ENCODE assay signal across 10 cellular contexts in genomic region chr1:30777906-30778155, GRCh38. TPM values are rescaled to one million over a fixed set of nuclear protein-coding genes. Genes with fewer than 3 reads are reported as not detected.
DNase-seq lines count a peak whose midpoint lies in the region; ATAC-seq, FAIRE-seq and TF ChIP-seq lines count a peak whose summit lies in the region.
"Had no signal": no experiment of that assay in that cellular context is flagged by ENCODE, and none has a peak within 500 bp of the region (broad histone marks: within the 10 kb centered on the region; RNA-seq: fewer than 3 reads in every experiment).

No MANE protein-coding gene starts in this region.

- CTCF ChIA-PET in AG04450 (lab: Charles Lee) (interaction anchor here (1.5 to 11.0 kb wide), 9 partner anchors 10 to 142 kb away, joined by 4 to 516 read pairs (median 31); partner anchors contain the start of genes LAPTM5, MATN1 and SDC3), K562 (lab: Yijun Ruan, JAX; ENCODE audit: low intra/inter-chr PET ratio) (interaction anchor here (0.8 to 4.6 kb wide), 2 partner anchors 50 to 56 kb away, joined by 3 to 187 read pairs; partner anchors contain the start of gene MATN1)

- H2AFZ ChIP-seq in K562 (ENCODE audit: low read depth, low read length): peak overlapping the region; percentile 62

- intact Hi-C loops in K562 (cut with micrococcal nuclease): loop anchor here (1.0 to 10.0 kb wide), 5 partner anchors 9 to 1543 kb away; partner anchors contain the start of genes MECR and PTPRU

- no peaks in the 10 kb centered on the region for H4K20me1 ChIP-seq in K562 (replicated peaks; ENCODE audit: control insufficient read depth, insufficient read depth, low read length)

- H3K36me3 ChIP-seq in K562 (ENCODE audit: control insufficient read depth, insufficient read depth, low read length): no peaks in the 10 kb centered on the region

- TF ChIP-seq CTCF in AG04450 (IDR thresholded peaks at IDR 0.05; ENCODE audit: low read depth, low read length) (peak; percentile 40), K562 (IDR thresholded peaks at IDR 0.05 in 2 of 3, conservative IDR thresholded peaks at IDR 0.05 in 1 of 3; ENCODE audit: insufficient read depth in 2 of 3, low read depth in 1 of 3, low read length in 3 of 3) (peak; percentile 44 to 76 (median 57))

- no peak for FAIRE-seq in K562 (lab: Jason Lieb, UNC)

- H3K4me3 ChIP-seq in AG04450 (ENCODE audit: low read depth, low read length): no peak overlapping the region
- H3K4me3 ChIP-seq in K562: no peak overlapping the region

- POLR2A ChIA-PET in AG04450 (lab: Yijun Ruan, JAX) (interaction anchor here (3.0 kb wide), 1 partner anchor 59 kb away, joined by 31 read pairs; no protein-coding TSS in a partner anchor), K562 (lab: Yijun Ruan, JAX) (interaction anchor here (0.6 to 4.9 kb wide), 15 partner anchors 9 to 153 kb away, joined by 3 to 117 read pairs (median 7); partner anchors contain the start of genes LAPTM5 and MATN1)

- peaks cover 8% of the 10 kb centered on the region; the same call in 2 of the 3 replicates for H3K79me2 ChIP-seq in K562 (ENCODE audit: control insufficient read depth, insufficient read depth, low read length)

- peaks cover 5% of the 10 kb centered on the region for H3K27me3 ChIP-seq in AG04450 (ENCODE audit: control insufficient read depth, insufficient read depth, low read length)
- no peaks in the 10 kb centered on the region for H3K27me3 ChIP-seq in K562 (ENCODE audit: control insufficient read depth in 2 of 2, insufficient read depth in 2 of 2, low read length in 2 of 2)

- peaks cover 60 to 65% of the 10 kb centered on the region in 2 experiments for H3K4me1 ChIP-seq in K562 (replicated peaks in 1 of 2; ENCODE audit: control insufficient read depth in 2 of 2, insufficient read depth in 2 of 2, low read length in 2 of 2)

- no peaks in the 10 kb centered on the region for H3K9me3 ChIP-seq in AG04450 (ENCODE audit: control insufficient read depth, insufficient read depth, low read length)
- no peaks in the 10 kb centered on the region for H3K9me3 ChIP-seq in K562 (replicated peaks; ENCODE audit: control insufficient read depth, insufficient read depth, low read depth, low read length)

- TF ChIP-seq POLR2A in K562 (conservative IDR thresholded peaks at IDR 0.05): no peak

- peak; percentile 41 for ATAC-seq in K562
- no peak for ATAC-seq in GM19452 (IDR thresholded peaks at IDR 0.05; ENCODE audit: unreplicated experiment)

- H3K9ac ChIP-seq in K562 (ENCODE audit: insufficient read depth in 1 of 2, low read depth in 2 of 2, low read length in 2 of 2): peak overlapping the region; percentile 75 to 84

- in situ Hi-C loops in K562 (cut with MboI): loop anchor here (5.0 kb wide), 1 partner anchor 61 kb away; no protein-coding TSS in a partner anchor

- 27% methylated on average over 4 of the region's 4 CpGs for WGBS in K562 (ENCODE audit: insufficient coverage, low coverage, missing lambda C conversion rate)

- H3K27ac ChIP-seq in AG04450 (ENCODE audit: low read depth, low read length) (no peak overlapping the region), K562 (ENCODE audit: extremely low read depth, low read depth, low read length) (peak overlapping the region; percentile 93)

- DNase-seq in AG04450 (ENCODE audit: low read depth, low spot score): no peak
- peak; percentile 20 for DNase-seq in HT-29 (ENCODE audit: low spot score)
- DNase-seq in K562 (ENCODE audit: extremely low read depth in 1 of 4, low spot score in 3 of 4): peak; percentile 67 to 75 (median 72)
- DNase-seq in islet precursor cell: peak; percentile 55
- no peak for DNase-seq in UCSD-AML1 (lab: John Stamatoyannopoulos, UW; ENCODE audit: unreplicated experiment)
- DNase-seq in putamen (ENCODE audit: low spot score): no peak
- DNase-seq in NCI-H1092 treated with DMSO at 0.1 percent for 48 hours (lab: John Stamatoyannopoulos, UW): no peak
- DNase-seq: activated CD8-positive, alpha-beta memory T cell treated with anti-CD3 and anti-CD28 coated beads for 24 hours; activated gamma-delta T cell had no signal

- peak; percentile 20 to 47 for TF ChIP-seq RAD21 in K562 (CRISPR knock-in tag; conservative IDR thresholded peaks at IDR 0.05 in 1 of 2, IDR thresholded peaks at IDR 0.05 in 1 of 2)

- peaks cover 4% of the 10 kb centered on the region for H3K9me1 ChIP-seq in K562 (ENCODE audit: control insufficient read depth, insufficient read depth, low read length)

- no peak for TF ChIP-seq EP300 in K562 (IDR thresholded peaks at IDR 0.05; ENCODE audit: low read length)

- BruUV-seq in K562 (replicated peaks; lab: Mats Ljungman, UMichigan): no TSS peak

- peak overlapping the region; percentile 90 for H3K4me2 ChIP-seq in K562 (ENCODE audit: insufficient read depth, low read length)

TF ChIP-seq in K562, 482 proteins besides CTCF, POLR2A, EP300 and RAD21 (continues in another document):
- TF ChIP-seq SMC3 (conservative IDR thresholded peaks at IDR 0.05; ENCODE audit: insufficient read depth, low read depth, low read length): 0 out of 2 replicates have a peak, but pooled peaks have one; percentile 8
- TF ChIP-seq, protein P1, sequence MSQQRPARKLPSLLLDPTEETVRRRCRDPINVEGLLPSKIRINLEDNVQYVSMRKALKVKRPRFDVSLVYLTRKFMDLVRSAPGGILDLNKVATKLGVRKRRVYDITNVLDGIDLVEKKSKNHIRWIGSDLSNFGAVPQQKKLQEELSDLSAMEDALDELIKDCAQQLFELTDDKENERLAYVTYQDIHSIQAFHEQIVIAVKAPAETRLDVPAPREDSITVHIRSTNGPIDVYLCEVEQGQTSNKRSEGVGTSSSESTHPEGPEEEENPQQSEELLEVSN (IDR thresholded peaks at IDR 0.05; ENCODE audit: borderline replicate concordance in 1 of 2, extremely low read depth in 1 of 2, insufficient read depth in 1 of 2, insufficient read length in 1 of 2, low read depth in 1 of 2, low read length in 1 of 2, poor library complexity in 1 of 2, severe bottlenecking in 1 of 2): peak in 1 of 2 experiments; percentile 66
- peak; percentile 87; the same call in 1 of the 2 replicates for TF ChIP-seq PHB (CRISPR knock-in tag; IDR thresholded peaks at IDR 0.05)
- 0 out of 2 replicates have a peak, but pooled peaks have one; percentile 3 for TF ChIP-seq MTA1 (IDR thresholded peaks at IDR 0.05; ENCODE audit: borderline replicate concordance)
- TF ChIP-seq MAFK (IDR thresholded peaks at IDR 0.05; ENCODE audit: low read length): no peak

RNA-seq across cellular contexts. Expression of gene LAPTM5, which starts 20.3 kb away (rescaled TPM):
- polyA plus RNA-seq in AG04450 (2011; rRNA removed) (0.43 and 0.53 TPM in 2 replicates), K562 (2011; rRNA removed) (42.5 and 418 TPM in 2 replicates), K562 (2014; fragmentation: Illumina TruSeq; extraction: Trizol) (44.5 and 47.3 TPM in 2 replicates), K562 (2014; fragmentation: Nextera tagmentation; extraction: Ambion mirVana) (1 to 10 TPM; 2.4 to 4.8 TPM), K562 (2014; rRNA removed) (20.3 and 22.2 TPM in 2 replicates)
- 0.83 and 1.6 TPM in 2 replicates for polyA minus RNA-seq in AG04450 (2011; rRNA and poly(A)+ RNA removed)
- 0.08 TPM in 1 of 2 replicates, not detected in the other for total RNA-seq in HT-29 (2014; rRNA removed; shearing (Covaris generic))
- total RNA-seq in K562 (2011; cell fraction: chromatin; rRNA removed; ENCODE audit: low replicate concordance): 11.2 and 16.2 TPM in 2 replicates
- total RNA-seq in K562 (2011; cell fraction: nucleolus; rRNA removed): 19.8 and 22.9 TPM in 2 replicates
- 20.3 and 27.1 TPM in 2 replicates for total RNA-seq in K562 (2011; cell fraction: nucleoplasm; rRNA removed)
- total RNA-seq in K562 (2014; rRNA removed) (10.7 and 12.3 TPM in 2 replicates), K562 (2014; rRNA removed; fragmentation: Illumina TruSeq; extraction: Trizol) (11.7 and 13.2 TPM in 2 replicates), K562 (2015; rRNA removed; fragmentation: Illumina TruSeq; extraction: Trizol) (44.3 and 44.7 TPM in 2 replicates), K562 (2021) (30.3 and 33.8 TPM in 2 replicates)
- polyA plus RNA-seq in K562 (2011; cell fraction: cytosol; rRNA removed): 103 and 599 TPM in 2 replicates
- polyA plus RNA-seq in K562 (2011; cell fraction: nucleus; rRNA removed): 41.2 and 275 TPM in 2 replicates
- 63.5 and 133 TPM in 2 replicates for polyA plus RNA-seq in K562 (2012)
- 72.1 and 524 TPM in 2 replicates for polyA minus RNA-seq in K562 (2011; rRNA and poly(A)+ RNA removed)
- 41.0 and 310 TPM in 2 replicates for polyA minus RNA-seq in K562 (2011; cell fraction: cytosol; rRNA and poly(A)+ RNA removed)
- polyA minus RNA-seq in K562 (2011; cell fraction: nucleus; rRNA and poly(A)+ RNA removed): 7.7 and 80.9 TPM in 2 replicates

RNA-seq across cellular contexts. Expression of gene MATN1, which starts 54.4 kb away (rescaled TPM):
- polyA plus RNA-seq in AG04450 (2011; rRNA removed) (0.09 and 0.12 TPM in 2 replicates), K562 (2011; rRNA removed) (0.89 and 1.5 TPM in 2 replicates), K562 (2014; fragmentation: Illumina TruSeq; extraction: Trizol) (1.1 and 1.6 TPM in 2 replicates), K562 (2014; fragmentation: Nextera tagmentation; extraction: Ambion mirVana) (under 1 TPM; 0.10 to 0.18 TPM), K562 (2014; rRNA removed) (1.6 and 3.6 TPM in 2 replicates)
- polyA minus RNA-seq in AG04450 (2011; rRNA and poly(A)+ RNA removed): 0.09 TPM in 1 of 2 replicates, not detected in the other
- total RNA-seq in HT-29 (2014; rRNA removed; shearing (Covaris generic)): not detected in 2 replicates
- total RNA-seq in K562 (2011; cell fraction: chromatin; rRNA removed; ENCODE audit: low replicate concordance): 2.0 and 5.9 TPM in 2 replicates
- total RNA-seq in K562 (2011; cell fraction: nucleolus; rRNA removed): 4.5 and 5.4 TPM in 2 replicates
- 2.7 and 4.0 TPM in 2 replicates for total RNA-seq in K562 (2011; cell fraction: nucleoplasm; rRNA removed)
- total RNA-seq in K562 (2014; rRNA removed) (1.8 and 1.9 TPM in 2 replicates), K562 (2014; rRNA removed; fragmentation: Illumina TruSeq; extraction: Trizol) (0.45 and 0.51 TPM in 2 replicates), K562 (2015; rRNA removed; fragmentation: Illumina TruSeq; extraction: Trizol) (0.79 and 1.2 TPM in 2 replicates), K562 (2021) (1.8 and 2.3 TPM in 2 replicates)
- 0.78 and 2.4 TPM in 2 replicates for polyA plus RNA-seq in K562 (2011; cell fraction: cytosol; rRNA removed)
- polyA plus RNA-seq in K562 (2011; cell fraction: nucleus; rRNA removed): 3.5 and 9.8 TPM in 2 replicates
- polyA plus RNA-seq in K562 (2012): 1.9 and 2.4 TPM in 2 replicates
- polyA minus RNA-seq in K562 (2011; rRNA and poly(A)+ RNA removed): 0.48 and 0.88 TPM in 2 replicates
- polyA minus RNA-seq in K562 (2011; cell fraction: cytosol; rRNA and poly(A)+ RNA removed): 1.4 and 1.6 TPM in 2 replicates
- polyA minus RNA-seq in K562 (2011; cell fraction: nucleus; rRNA and poly(A)+ RNA removed): 1.4 and 3.4 TPM in 2 replicates

Comparison
In these comparisons a context has a peak if more than half of its experiments do, and no peak if none do; other contexts are left out.
1. DNase-seq: peak in HT-29 (single experiment), K562 (4 of 4) and islet precursor cell (single experiment); none in AG04450 (single experiment), UCSD-AML1 (single experiment), putamen (single experiment) and NCI-H1092 treated with DMSO at 0.1 percent for 48 hours (single experiment).
2. RNA of gene LAPTM5, which starts 20.3 kb away (total RNA-seq): 10.7 to 44.7 TPM in K562; 0.08 TPM in HT-29; every median in the first group is over 10 times any median in the second.